In the genomic region with DNA sequence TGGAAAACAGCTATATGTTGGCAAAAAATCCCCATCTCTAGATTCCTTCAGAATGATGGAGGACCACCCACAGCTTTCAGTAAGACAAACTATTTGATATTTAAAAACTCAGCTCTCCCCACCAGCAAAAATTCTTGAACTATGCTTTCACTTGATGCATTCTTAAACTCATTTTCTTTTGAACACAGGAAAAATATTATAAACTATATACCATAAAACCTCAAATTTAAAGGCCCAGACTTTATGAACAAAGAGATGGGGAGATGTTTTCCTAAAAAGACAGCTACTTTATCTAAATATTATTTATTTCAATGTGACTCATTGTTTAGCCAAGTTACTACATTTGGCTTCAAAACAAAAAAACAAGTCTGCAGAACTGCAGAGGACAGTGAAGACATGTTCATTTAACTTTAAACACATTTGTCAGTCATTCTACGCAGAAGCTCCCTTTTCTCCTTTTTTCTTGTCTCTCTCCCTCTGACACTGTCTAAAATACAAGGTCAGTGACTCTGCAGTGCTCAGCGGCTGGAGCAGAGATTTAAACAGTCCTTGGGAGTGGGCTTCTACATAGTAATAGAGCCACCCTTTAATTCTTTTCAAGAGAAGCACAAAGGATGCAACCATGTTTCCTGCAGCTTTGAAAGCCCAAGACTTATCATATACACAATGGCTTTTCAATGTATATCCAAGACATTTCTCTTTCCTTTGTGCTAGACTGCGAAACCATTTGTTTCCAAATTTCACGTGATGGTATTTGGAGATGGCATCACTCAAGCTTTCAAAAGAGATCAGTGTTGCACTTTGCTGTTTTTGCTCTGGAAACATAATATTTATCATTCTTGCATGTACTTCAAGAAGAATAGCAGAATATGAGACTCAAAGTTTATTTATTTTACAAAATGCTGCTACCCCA, we compare ENCODE assay signal across 24 cellular contexts.
DNase-seq lines count a peak whose midpoint lies in the region; ATAC-seq and TF ChIP-seq lines count a peak whose summit lies in the region.
"Had no signal": no experiment of that assay in that cellular context is flagged by ENCODE, and none has a peak within 500 bp of the region (broad histone marks: within the 10 kb centered on the region; RNA-seq: fewer than 3 reads in every experiment).

No MANE protein-coding gene starts in this region.

- H2AFZ ChIP-seq in GM23248 (no peak overlapping the region), OCI-LY3 (ENCODE audit: low read depth, low read length) (no peak overlapping the region)

- H3K9ac ChIP-seq in GM23248 = no peak overlapping the region
- H3K9ac ChIP-seq in OCI-LY3 (ENCODE audit: low read length) = no peak overlapping the region

- no peak for TF ChIP-seq POLR2A in transverse colon (IDR thresholded peaks at IDR 0.05)

- H4K20me1 ChIP-seq in GM23248 (ENCODE audit: insufficient read depth) (peaks cover 36% of the 10 kb centered on the region; the same call in 1 of the 2 replicates), OCI-LY3 (ENCODE audit: insufficient read depth, low read length) (no peaks in the 10 kb centered on the region)

- H3K4me1 Mint-ChIP-seq in nephron = peaks cover 42% of the 10 kb centered on the region
- H3K4me1 Mint-ChIP-seq in activated T-helper 17 cell treated with anti-CD3 and anti-CD28 coated beads, Interleukin-2, amount 50 U/mL, for 72 hours = no peaks in the 10 kb centered on the region
- H3K4me1 Mint-ChIP-seq: activated naive CD4-positive, alpha-beta T cell treated with anti-CD3 and anti-CD28 coated beads, Interleukin-2, amount 50 U/mL, for 24 hours; memory B cell had no signal

- peaks cover 30% of the 10 kb centered on the region for H3K4me1 ChIP-seq in GM23248 (ENCODE audit: insufficient read depth)
- peaks cover 29% of the 10 kb centered on the region for H3K4me1 ChIP-seq in OCI-LY3 (ENCODE audit: low read length)
- peaks cover 27% of the 10 kb centered on the region for H3K4me1 ChIP-seq in ectodermal cell (ENCODE audit: control insufficient read depth, insufficient read depth, low read length)
- H3K4me1 ChIP-seq in transverse colon = peaks cover 0 to 22% (median 10%) of the 10 kb centered on the region in 4 donors
- H3K4me1 ChIP-seq: gastrocnemius medialis had no signal

- H3K27ac Mint-ChIP-seq in nephron = peak overlapping the region; percentile 67 to 91 (median 73)
- H3K27ac Mint-ChIP-seq in activated T-helper 17 cell treated with anti-CD3 and anti-CD28 coated beads, Interleukin-2, amount 50 U/mL, for 72 hours = no peak overlapping the region
- H3K27ac Mint-ChIP-seq: activated CD8-positive, alpha-beta T cell treated with anti-CD3 and anti-CD28 coated beads, Interleukin-2, amount 10 ng/mL, durations not matched to agents 7 days and 5 days; activated naive CD4-positive, alpha-beta T cell treated with anti-CD3 and anti-CD28 coated beads, Interleukin-2, amount 50 U/mL, for 24 hours; CD8-positive, alpha-beta T cell; memory B cell; natural killer cell had no signal

- WGBS in GM23248 (ENCODE audit: low coverage in 1 of 2, low lambda C conversion rate in 2 of 2, missing lambda C conversion rate in 2 of 2), 2 experiments = 71 to 78% methylated on average over 4 of the region's 4 CpGs
- WGBS in ectodermal cell, 2 experiments = 44 to 45% methylated on average over 4 of the region's 4 CpGs
- WGBS in transverse colon (ENCODE audit: low coverage in 1 of 2), 2 donors = 56 to 69% methylated on average over 3 to 4 of the region's 4 CpGs

- ATAC-seq in activated T-helper 17 cell treated with anti-CD3 and anti-CD28 coated beads, Interleukin-2, amount 50 U/mL, for 72 hours (replicated peaks) = no peak
- ATAC-seq: activated CD4-positive, CD25-positive, alpha-beta regulatory T cell treated with anti-CD3 and anti-CD28 coated beads, Interleukin-2, amount 50 U/mL, for 24 hours; activated CD8-positive, alpha-beta T cell treated with anti-CD3 and anti-CD28 coated beads, Interleukin-2, amount 10 ng/mL, durations not matched to agents 7 days and 5 days; CD8-positive, alpha-beta T cell; gastrocnemius medialis; natural killer cell had no signal

- no peaks in the 10 kb centered on the region for H3K9me3 Mint-ChIP-seq in nephron
- peaks cover 24% of the 10 kb centered on the region for H3K9me3 Mint-ChIP-seq in activated T-helper 17 cell treated with anti-CD3 and anti-CD28 coated beads, Interleukin-2, amount 50 U/mL, for 72 hours
- H3K9me3 Mint-ChIP-seq: CD8-positive, alpha-beta T cell had no signal

- in situ Hi-C loops in GM23248 (cut with MboI) (no loop called here), transverse colon (cut with MboI; ENCODE audit: low pct_ligation_motif_present in 1 of 4, low pct_unique_long_range_greater_than_20kb in 1 of 4, low sequenced_read_pairs in 3 of 4) (no loop called here)

- no peaks in the 10 kb centered on the region for H3K27me3 Mint-ChIP-seq in nephron (ENCODE audit: low read depth)
- H3K27me3 Mint-ChIP-seq in activated T-helper 17 cell treated with anti-CD3 and anti-CD28 coated beads, Interleukin-2, amount 50 U/mL, for 72 hours = no peaks in the 10 kb centered on the region
- H3K27me3 Mint-ChIP-seq: activated naive CD4-positive, alpha-beta T cell treated with anti-CD3 and anti-CD28 coated beads, Interleukin-2, amount 50 U/mL, for 24 hours; memory B cell had no signal

- peaks cover 24% of the 10 kb centered on the region for H3K36me3 ChIP-seq in GM23248 (ENCODE audit: low read depth)
- no peaks in the 10 kb centered on the region for H3K36me3 ChIP-seq in OCI-LY3 (replicated peaks; ENCODE audit: low read depth, low read length)
- H3K36me3 ChIP-seq in ectodermal cell (ENCODE audit: control insufficient read depth, insufficient read depth, low read length) = no peaks in the 10 kb centered on the region
- H3K36me3 ChIP-seq in transverse colon = no peaks in the 10 kb centered on the region
- H3K36me3 ChIP-seq: gastrocnemius medialis had no signal

- no peak overlapping the region for H3K27ac ChIP-seq in GM23248
- no peak overlapping the region for H3K27ac ChIP-seq in OCI-LY3 (ENCODE audit: low read length)
- H3K27ac ChIP-seq in ectodermal cell (ENCODE audit: insufficient read depth, low read depth, low read length, poor library complexity, severe bottlenecking) = peak overlapping the region; percentile 61
- no peak overlapping the region for H3K27ac ChIP-seq in transverse colon
- H3K27ac ChIP-seq: coronary artery, gastrocnemius medialis had no signal

- no peak for TF ChIP-seq EP300 in transverse colon (IDR thresholded peaks at IDR 0.05; ENCODE audit: low read depth)

- H3K4me3 Mint-ChIP-seq in nephron = no peak overlapping the region
- no peak overlapping the region for H3K4me3 Mint-ChIP-seq in activated T-helper 17 cell treated with anti-CD3 and anti-CD28 coated beads, Interleukin-2, amount 50 U/mL, for 72 hours
- H3K4me3 Mint-ChIP-seq: activated CD8-positive, alpha-beta T cell treated with anti-CD3 and anti-CD28 coated beads, Interleukin-2, amount 10 ng/mL, durations not matched to agents 7 days and 5 days; activated naive CD4-positive, alpha-beta T cell treated with anti-CD3 and anti-CD28 coated beads, Interleukin-2, amount 50 U/mL, for 24 hours; CD8-positive, alpha-beta T cell; memory B cell; natural killer cell had no signal

- H3K9me2 ChIP-seq in GM23248 (ENCODE audit: insufficient read depth) = no peaks in the 10 kb centered on the region

- DNase-seq in GM23248 = peak; percentile 47
- DNase-seq in NCI-H128 (lab: John Stamatoyannopoulos, UW; ENCODE audit: unreplicated experiment) = no peak
- DNase-seq in transverse colon = no peak
- no peak for DNase-seq in DMS53 treated with DMSO at 0.1 percent for 48 hours (lab: John Stamatoyannopoulos, UW; ENCODE audit: unreplicated experiment)
- DNase-seq: activated CD8-positive, alpha-beta T cell treated with anti-CD3 and anti-CD28 coated beads, Interleukin-2, amount 10 ng/mL, durations not matched to agents 7 days and 5 days; activated T-cell treated with anti-CD3 and anti-CD28 coated beads, Interleukin-2, amount 50 U/mL, for 48 hours; CD8-positive, alpha-beta T cell; DND-41; gastrocnemius medialis; Karpas-422; natural killer cell; NCI-H1105; NCI-H510A treated with DMSO at 0.1 percent for 48 hours; SIG-M5; substantia nigra; T-helper 9 cell had no signal

- no peaks in the 10 kb centered on the region for H3K9me3 ChIP-seq in GM23248 (ENCODE audit: low read depth)
- no peaks in the 10 kb centered on the region for H3K9me3 ChIP-seq in OCI-LY3 (ENCODE audit: insufficient read depth, low read length)
- no peaks in the 10 kb centered on the region for H3K9me3 ChIP-seq in ectodermal cell (ENCODE audit: control insufficient read depth, low read length)
- H3K9me3 ChIP-seq in transverse colon = no peaks in the 10 kb centered on the region
- H3K9me3 ChIP-seq: gastrocnemius medialis had no signal

- intact Hi-C loops in transverse colon (cut with DNase I; ENCODE audit: low total_unique reads) = no loop called here

- H3K4me2 ChIP-seq in GM23248 (ENCODE audit: unreplicated experiment) (peak overlapping the region; percentile 9), OCI-LY3 (ENCODE audit: low read length) (peak overlapping the region; percentile 42)

- TF ChIP-seq CTCF in OCI-LY3 (IDR thresholded peaks at IDR 0.05; ENCODE audit: low read depth, low read length) (no peak), nephron (IDR thresholded peaks at IDR 0.05; ENCODE audit: unreplicated experiment in 3 of 3) (no peak), transverse colon (IDR thresholded peaks at IDR 0.05) (no peak)

- no peaks in the 10 kb centered on the region for H3K36me3 Mint-ChIP-seq in nephron (ENCODE audit: low read depth)
- H3K36me3 Mint-ChIP-seq in activated T-helper 17 cell treated with anti-CD3 and anti-CD28 coated beads, Interleukin-2, amount 50 U/mL, for 72 hours (ENCODE audit: low read depth) = no peaks in the 10 kb centered on the region
- H3K36me3 Mint-ChIP-seq: activated naive CD4-positive, alpha-beta T cell treated with anti-CD3 and anti-CD28 coated beads, Interleukin-2, amount 50 U/mL, for 24 hours; CD8-positive, alpha-beta T cell; memory B cell; natural killer cell had no signal

- H3K27me3 ChIP-seq in GM23248 (replicated peaks; ENCODE audit: insufficient read depth) (no peaks in the 10 kb centered on the region), OCI-LY3 (ENCODE audit: low read depth, low read length) (no peaks in the 10 kb centered on the region), ectodermal cell (ENCODE audit: control insufficient read depth, insufficient read depth, low read length, poor library complexity, severe bottlenecking) (no peaks in the 10 kb centered on the region), transverse colon (no peaks in the 10 kb centered on the region)
- H3K27me3 ChIP-seq: gastrocnemius medialis had no signal

- peaks cover 34% of the 10 kb centered on the region for H3F3A ChIP-seq in GM23248 (ENCODE audit: insufficient read depth)

- H3K4me3 ChIP-seq in GM23248 (no peak overlapping the region), OCI-LY3 (ENCODE audit: low read length) (peak overlapping the region; percentile 17; the same call in 1 of the 2 replicates), ectodermal cell (ENCODE audit: insufficient read depth, low read depth, low read length) (no peak overlapping the region), transverse colon (no peak overlapping the region)
- H3K4me3 ChIP-seq: coronary artery, gastrocnemius medialis had no signal

- peaks cover 100% of the 10 kb centered on the region for H3K79me2 ChIP-seq in GM23248 (ENCODE audit: insufficient read depth)
- no peaks in the 10 kb centered on the region for H3K79me2 ChIP-seq in OCI-LY3 (ENCODE audit: low read length)
